Comparison of ENCODE assay signal across 16 cellular contexts in the genomic region with DNA sequence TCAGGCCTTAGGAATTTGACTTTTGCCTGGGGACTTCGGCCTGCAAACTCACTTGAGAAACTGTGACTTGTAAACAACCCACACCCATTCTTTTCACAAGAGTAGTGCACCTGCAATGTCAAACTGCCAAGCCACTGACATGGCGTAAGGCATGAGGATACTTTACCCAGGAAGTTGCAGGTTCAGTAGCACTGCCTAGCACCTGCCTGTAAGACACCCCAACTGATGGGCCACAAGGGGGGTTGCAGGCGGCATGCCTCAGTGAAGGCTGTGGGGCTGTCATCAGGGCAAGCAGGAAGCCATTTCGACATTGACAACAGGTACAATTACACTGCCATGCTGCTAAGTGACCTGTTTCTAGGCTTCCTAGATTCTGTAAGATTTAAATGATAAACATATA. TPM values are rescaled to one million over a fixed set of nuclear protein-coding genes. Genes with fewer than 3 reads are reported as not detected.
DNase-seq lines count a peak whose midpoint lies in the region; TF ChIP-seq lines count a peak whose summit lies in the region.
"Had no signal": no experiment of that assay in that cellular context is flagged by ENCODE, and none has a peak within 500 bp of the region (broad histone marks: within the 10 kb centered on the region; RNA-seq: fewer than 3 reads in every experiment).

No MANE protein-coding gene starts in this region.

- peaks cover 22% of the 10 kb centered on the region for H3K9me3 Mint-ChIP-seq in glutamatergic neuron (ENCODE audit: unreplicated experiment)

- H3K27me3 Mint-ChIP-seq in glutamatergic neuron (ENCODE audit: unreplicated experiment) = peaks cover 5% of the 10 kb centered on the region
- H3K27me3 Mint-ChIP-seq: B cell, IgD-negative memory B cell had no signal

- intact Hi-C loops in ascending aorta (cut with DNase I) = no loop called here

- in situ Hi-C loops in G401 (cut with HindIII; ENCODE audit: low sequenced_read_pairs) = no loop called here

- H3K4me1 Mint-ChIP-seq in glutamatergic neuron (ENCODE audit: low read depth, unreplicated experiment) = no peaks in the 10 kb centered on the region
- H3K4me1 Mint-ChIP-seq: B cell, GM23338, IgD-negative memory B cell had no signal

- H3K9me3 ChIP-seq in adipocyte (ENCODE audit: control insufficient read depth, low read length) (peaks cover 100% of the 10 kb centered on the region), subcutaneous abdominal adipose tissue (ENCODE audit: control insufficient read depth in 5 of 5, low read length in 5 of 5) (peaks cover 34 to 83% (median 78%) of the 10 kb centered on the region in 5 donors), ascending aorta (peaks cover 80 to 98% of the 10 kb centered on the region in 2 donors)

- no peak overlapping the region for H3K9ac ChIP-seq in adipocyte (ENCODE audit: low read length)
- no peak overlapping the region for H3K9ac ChIP-seq in subcutaneous abdominal adipose tissue (ENCODE audit: low read length in 5 of 5)
- H3K9ac ChIP-seq: BLaER1 treated with 17β-estradiol and CSF1 and Interleukin-3, amounts not matched to agents 10 nM and 100 nM had no signal

- H3K27ac ChIP-seq in subcutaneous abdominal adipose tissue (ENCODE audit: low read depth, low read length) (no peak overlapping the region), ascending aorta (no peak overlapping the region)
- H3K27ac ChIP-seq: BLaER1 treated with 17β-estradiol and CSF1 and Interleukin-3, amounts not matched to agents 10 nM and 100 nM had no signal

- peaks cover 68% of the 10 kb centered on the region for H3K36me3 Mint-ChIP-seq in glutamatergic neuron (ENCODE audit: unreplicated experiment)

- no peak overlapping the region for H3K27ac Mint-ChIP-seq in glutamatergic neuron (ENCODE audit: unreplicated experiment)
- H3K27ac Mint-ChIP-seq: B cell; CD8-positive, alpha-beta T cell; GM23338 had no signal

- H3K4me3 ChIP-seq in adipocyte (ENCODE audit: low read length) = peak overlapping the region; percentile 59
- peak overlapping the region in 4 of 5 donors; percentile 12 to 41 (median 34) for H3K4me3 ChIP-seq in subcutaneous abdominal adipose tissue (ENCODE audit: low read depth in 1 of 5, low read length in 5 of 5)
- H3K4me3 ChIP-seq in ascending aorta = no peak overlapping the region
- H3K4me3 ChIP-seq: GM23338 had no signal

- H3K36me3 ChIP-seq in adipocyte (ENCODE audit: control insufficient read depth, insufficient read depth, low read length, severe bottlenecking) (peaks cover 96% of the 10 kb centered on the region), subcutaneous abdominal adipose tissue (ENCODE audit: control insufficient read depth in 5 of 5, insufficient read depth in 5 of 5, low read length in 5 of 5) (peaks cover 16 to 71% (median 60%) of the 10 kb centered on the region in 5 donors), ascending aorta (peaks cover 63 to 98% of the 10 kb centered on the region in 2 donors)

- H3K4me3 Mint-ChIP-seq in glutamatergic neuron (ENCODE audit: unreplicated experiment) = peak overlapping the region; percentile 6
- H3K4me3 Mint-ChIP-seq: B cell; CD8-positive, alpha-beta T cell; GM23338; IgD-negative memory B cell had no signal

- TF ChIP-seq CTCF in glutamatergic neuron (IDR thresholded peaks at IDR 0.05; ENCODE audit: partially characterized antibody, unreplicated experiment) (no peak), ascending aorta (IDR thresholded peaks at IDR 0.05) (no peak)

- H3K27me3 ChIP-seq in adipocyte (replicated peaks; ENCODE audit: control insufficient read depth, insufficient read depth, low read length) (no peaks in the 10 kb centered on the region), subcutaneous abdominal adipose tissue (ENCODE audit: control insufficient read depth in 5 of 5, insufficient read depth in 4 of 5, low read length in 5 of 5) (no peaks in the 10 kb centered on the region), ascending aorta (no peaks in the 10 kb centered on the region)
- H3K27me3 ChIP-seq: BLaER1 treated with 17β-estradiol and CSF1 and Interleukin-3, amounts not matched to agents 10 nM and 100 nM had no signal

- peak; percentile 19 for DNase-seq in G401 (ENCODE audit: low spot score)
- no peak for DNase-seq in adipocyte (ENCODE audit: low read depth)
- no peak for DNase-seq in glutamatergic neuron
- no peak for DNase-seq in activated naive CD4-positive, alpha-beta T cell treated with Interleukin-2 at 50 U/mL for 16 hours
- DNase-seq in ascending aorta (ENCODE audit: low spot score in 2 of 2) = no peak
- DNase-seq in EL = no peak
- DNase-seq: Calu3; CD8-positive, alpha-beta T cell; GF-D8; HCEC 1CT had no signal

- H3K4me1 ChIP-seq in adipocyte (ENCODE audit: control insufficient read depth, insufficient read depth, low read length) (no peaks in the 10 kb centered on the region), subcutaneous abdominal adipose tissue (ENCODE audit: control insufficient read depth in 5 of 5, insufficient read depth in 5 of 5, low read length in 5 of 5) (no peaks in the 10 kb centered on the region), ascending aorta (no peaks in the 10 kb centered on the region)
- H3K4me1 ChIP-seq: BLaER1 treated with 17β-estradiol and CSF1 and Interleukin-3, amounts not matched to agents 10 nM and 100 nM had no signal

RNA-seq across cellular contexts. Expression of a gene that starts 41.3 kb away (rescaled TPM):
- 0.18 TPM in 1 of 2 replicates, not detected in the other for total RNA-seq in G401 (2014; rRNA removed; shearing (Covaris generic))
- 21.1 TPM for total RNA-seq in glutamatergic neuron (ENCODE audit: unreplicated experiment)
- not detected for total RNA-seq in ascending aorta
- total RNA-seq: B cell; Calu3; CD8-positive, alpha-beta T cell; HepG2 had no signal

RNA-seq across cellular contexts. Expression of a gene that starts 41.6 kb away (rescaled TPM):
- 44.2 and 83.2 TPM in 2 replicates for total RNA-seq in G401 (2014; rRNA removed; shearing (Covaris generic))
- total RNA-seq in glutamatergic neuron (ENCODE audit: unreplicated experiment) (47.4 TPM), ascending aorta (12.9 TPM)

Comparison
In these comparisons a context has a peak if more than half of its experiments do, and no peak if none do; other contexts are left out.
1. H3K4me3 ChIP-seq: peak in adipocyte (single experiment) and subcutaneous abdominal adipose tissue (4 of 5); none in ascending aorta (0 of 2).
2. RNA of a gene that starts 41.3 kb away (total RNA-seq): 21.1 TPM in glutamatergic neuron (single experiment); 0.18 TPM in G401 and not detected in ascending aorta (single experiment); every median in the first group is over 10 times any median in the second.